Comparison of ENCODE assay signal across 12 cellular contexts in the genomic region with DNA sequence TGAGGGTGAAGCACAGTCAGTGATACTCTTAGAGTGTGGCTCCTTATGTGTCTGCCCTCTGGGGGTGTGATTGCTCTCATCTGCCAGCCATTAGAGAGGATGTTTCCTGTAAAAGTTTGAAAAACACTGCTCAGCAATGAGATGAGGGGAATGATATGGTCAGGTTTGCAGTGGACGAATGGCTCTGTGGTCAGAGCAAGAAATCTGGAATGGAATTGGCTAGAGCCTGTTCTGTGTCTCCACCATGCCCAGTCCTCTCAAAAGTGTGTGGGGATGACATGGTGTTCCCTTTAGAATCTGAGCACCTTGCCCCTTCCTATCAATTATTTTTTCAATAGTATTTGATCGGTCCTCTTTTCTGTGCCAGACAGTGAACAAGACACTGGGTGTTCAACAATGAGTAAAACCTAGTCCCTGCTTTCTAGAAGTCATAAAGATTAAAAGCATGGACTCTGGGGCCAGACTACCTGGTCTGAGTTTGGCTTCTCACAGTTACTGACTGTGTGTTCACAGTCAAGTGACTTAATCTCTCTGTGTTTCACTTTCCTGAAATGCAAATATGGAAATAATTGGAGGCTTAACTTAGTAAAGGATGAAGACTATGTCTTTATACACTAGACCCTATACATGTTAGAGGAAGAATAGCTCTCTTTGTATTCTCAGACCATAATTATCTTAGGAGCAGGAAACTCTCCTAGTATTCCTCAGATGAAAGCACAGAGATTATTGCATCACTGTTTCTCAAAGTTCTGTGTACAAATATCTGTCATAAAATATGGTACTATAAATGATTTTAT.
DNase-seq lines count a peak whose midpoint lies in the region; ATAC-seq, FAIRE-seq and TF ChIP-seq lines count a peak whose summit lies in the region.
"Had no signal": no experiment of that assay in that cellular context is flagged by ENCODE, and none has a peak within 500 bp of the region (broad histone marks: within the 10 kb centered on the region; RNA-seq: fewer than 3 reads in every experiment).

No MANE protein-coding gene starts in this region.

- DNase-seq in D721Med (ENCODE audit: insufficient read length, low spot score): no peak
- no peak for DNase-seq in retinal pigment epithelial cell (ENCODE audit: low read depth)
- no peak for DNase-seq in cerebellar cortex (ENCODE audit: low spot score)
- no peak for DNase-seq in germinal center (ENCODE audit: low spot score)
- no peak for DNase-seq in NOMO-1 treated with dmso at 0.1 percent for 144 hours (lab: John Stamatoyannopoulos, UW; ENCODE audit: unreplicated experiment)
- DNase-seq: activated CD4-positive, alpha-beta T cell treated with anti-CD3 and anti-CD28 coated beads for 36 hours; foreskin keratinocyte; MV-4-11; SK-N-SH had no signal

- H3K4me3 ChIP-seq in iPS-18a (ENCODE audit: low read length) (peak overlapping the region; percentile 87), retinal pigment epithelial cell (ENCODE audit: low read length) (peak overlapping the region; percentile 75)

- no peak for ATAC-seq in GM21515 (IDR thresholded peaks at IDR 0.05; ENCODE audit: unreplicated experiment)
- ATAC-seq: activated CD4-positive, alpha-beta T cell treated with anti-CD3 and anti-CD28 coated beads for 36 hours had no signal

- H3K27me3 ChIP-seq in iPS-18a (ENCODE audit: control insufficient read depth, insufficient read depth, low read length): no peaks in the 10 kb centered on the region

- H3K9ac ChIP-seq in iPS-18a (ENCODE audit: low read length): no peak overlapping the region
- H3K9ac ChIP-seq: SK-N-SH had no signal

- H3K27ac ChIP-seq in VCaP: peak overlapping the region; percentile 54
- no peak overlapping the region for H3K27ac ChIP-seq in iPS-18a (ENCODE audit: low read length)
- H3K27ac ChIP-seq: foreskin keratinocyte had no signal

- peak; percentile 35 for FAIRE-seq in D721Med (lab: Jason Lieb, UNC)

- TF ChIP-seq CTCF in D721Med (IDR thresholded peaks at IDR 0.05; ENCODE audit: insufficient read depth, missing control alignments) (no peak), VCaP (conservative IDR thresholded peaks at IDR 0.05) (no peak), retinal pigment epithelial cell (conservative IDR thresholded peaks at IDR 0.05; ENCODE audit: low read depth, low read length) (no peak)

- H3K9me3 ChIP-seq in iPS-18a (ENCODE audit: control insufficient read depth, low read depth, low read length): no peaks in the 10 kb centered on the region
- H3K9me3 ChIP-seq: SK-N-SH had no signal

- H3K4me1 ChIP-seq in iPS-18a (ENCODE audit: control insufficient read depth, low read depth, low read length): peaks cover 33% of the 10 kb centered on the region
- H3K4me1 ChIP-seq: foreskin keratinocyte had no signal

- no peaks in the 10 kb centered on the region for H3K36me3 ChIP-seq in iPS-18a (ENCODE audit: control insufficient read depth, low read depth, low read length)
